7 cellular contexts compared by ENCODE assay signal in the genomic region with DNA sequence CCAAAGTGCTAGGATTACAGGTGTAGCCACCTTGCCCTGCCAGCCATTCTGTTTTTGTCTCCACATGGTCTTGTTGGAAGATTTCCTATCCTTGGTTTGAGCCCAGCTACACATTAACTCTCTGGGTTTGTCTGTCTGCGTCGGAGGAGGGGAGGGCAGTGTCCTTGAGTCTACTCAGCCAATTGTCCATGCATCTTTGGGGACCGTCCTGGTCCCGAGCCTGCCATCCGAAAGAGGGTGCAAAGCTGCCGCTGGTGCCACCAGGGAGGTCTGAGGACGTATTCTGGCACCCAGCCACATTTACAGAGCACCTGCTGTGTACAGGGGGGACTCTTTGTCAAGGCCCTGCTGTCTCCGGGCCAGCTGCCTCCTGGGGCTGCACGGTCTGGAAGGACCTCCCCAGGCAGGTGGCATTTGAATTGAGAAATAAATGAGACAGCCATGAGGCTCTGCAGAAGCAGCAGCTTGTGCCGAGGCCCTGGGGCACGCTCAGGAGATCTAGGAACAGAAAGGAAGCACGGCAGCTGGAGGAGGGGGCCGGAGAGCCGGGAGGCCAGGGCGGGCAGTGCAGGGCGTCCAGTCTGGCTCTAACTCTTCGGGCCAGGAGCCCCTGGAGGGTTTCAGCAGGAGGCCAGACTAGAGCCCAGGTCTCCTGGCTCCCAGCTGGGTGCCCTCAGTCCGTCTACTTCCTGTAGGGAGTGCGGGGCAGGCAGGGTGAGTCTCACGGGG. TPM values are rescaled to one million over a fixed set of nuclear protein-coding genes. Genes with fewer than 3 reads are reported as not detected.
DNase-seq lines count a peak whose midpoint lies in the region; ATAC-seq and TF ChIP-seq lines count a peak whose summit lies in the region.

No MANE protein-coding gene starts in this region.

- H3K4me1 ChIP-seq in DND-41 (ENCODE audit: insufficient read depth, low read length), result peaks cover 26% of the 10 kb centered on the region

- H3K27ac Mint-ChIP-seq in chondrocyte (ENCODE audit: unreplicated experiment) (peak overlapping the region; percentile 27), osteocyte (ENCODE audit: unreplicated experiment) (no peak overlapping the region)

- no peaks in the 10 kb centered on the region for H3K9me3 ChIP-seq in DND-41 (ENCODE audit: insufficient read depth, low read length, severe bottlenecking)

- H3K27me3 ChIP-seq in DND-41 (ENCODE audit: insufficient read depth, low read length, poor library complexity), result no peaks in the 10 kb centered on the region

- H2AFZ ChIP-seq in DND-41 (ENCODE audit: low read depth, low read length), result no peak overlapping the region

- TF ChIP-seq CTCF in DND-41 (IDR thresholded peaks at IDR 0.05; ENCODE audit: borderline replicate concordance, extremely low read depth, low read length, poor library complexity, severe bottlenecking) (no peak), chondrocyte (IDR thresholded peaks at IDR 0.05) (no peak), osteocyte (IDR thresholded peaks at IDR 0.05) (no peak)

- H3K27me3 Mint-ChIP-seq in chondrocyte (ENCODE audit: low read depth), result no peaks in the 10 kb centered on the region
- H3K27me3 Mint-ChIP-seq in osteocyte (ENCODE audit: unreplicated experiment), result no peaks in the 10 kb centered on the region

- H3K4me3 ChIP-seq in DND-41 (ENCODE audit: low read depth in 1 of 2, low read length in 2 of 2), result peak overlapping the region in 1 of 2 experiments; percentile 96; a peak in 2 of 4 replicates

- H3K4me1 Mint-ChIP-seq in chondrocyte (ENCODE audit: low read depth) (peaks cover 15% of the 10 kb centered on the region), osteocyte (ENCODE audit: unreplicated experiment) (peaks cover 15% of the 10 kb centered on the region)

- peak overlapping the region; percentile 93 for H3K4me2 ChIP-seq in DND-41 (ENCODE audit: insufficient read depth, low read length)

- H3K9me3 Mint-ChIP-seq in chondrocyte (ENCODE audit: low read depth) (no peaks in the 10 kb centered on the region), osteocyte (ENCODE audit: unreplicated experiment) (no peaks in the 10 kb centered on the region)

- H3K36me3 Mint-ChIP-seq in chondrocyte (ENCODE audit: low read depth) (peaks cover 2% of the 10 kb centered on the region), osteocyte (ENCODE audit: unreplicated experiment) (peaks cover 1% of the 10 kb centered on the region)

- H3K79me2 ChIP-seq in DND-41 (ENCODE audit: insufficient read depth, low read length), result peaks cover 20% of the 10 kb centered on the region

- peaks cover 42% of the 10 kb centered on the region for H3K36me3 ChIP-seq in DND-41 (ENCODE audit: insufficient read depth, low read length)

- H3K9ac ChIP-seq in DND-41 (ENCODE audit: low read depth, low read length), result peak overlapping the region; percentile 69

- H4K20me1 ChIP-seq in DND-41 (ENCODE audit: insufficient read depth, low read length), result peaks cover 43% of the 10 kb centered on the region

- DNase-seq in DND-41, result no peak
- peak; percentile 55 for DNase-seq in NAMALWA (ENCODE audit: low spot score)
- DNase-seq in chondrocyte (ENCODE audit: low spot score), result no peak
- DNase-seq in osteocyte (ENCODE audit: extremely low spot score, unreplicated experiment), result no peak
- DNase-seq in germinal center (ENCODE audit: low spot score), result no peak

- H3K27ac ChIP-seq in DND-41 (ENCODE audit: low read length), result peak overlapping the region; percentile 84; the same call in 1 of the 2 replicates

- H3K4me3 Mint-ChIP-seq in chondrocyte (ENCODE audit: unreplicated experiment) (no peak overlapping the region), osteocyte (ENCODE audit: unreplicated experiment) (peak overlapping the region; percentile 40)

- ATAC-seq in DND-41 (ENCODE audit: insufficient read depth, low read depth), result no peak
- ATAC-seq in HG03460 (IDR thresholded peaks at IDR 0.05; ENCODE audit: unreplicated experiment), result no peak
- no peak for ATAC-seq in HG03521 (IDR thresholded peaks at IDR 0.05; ENCODE audit: unreplicated experiment)

RNA-seq across cellular contexts. Expression of gene CYBA, which starts 1.5 kb away (rescaled TPM):
- total RNA-seq in chondrocyte, result 13.4 to 55.1 TPM (median 51.7 TPM) in 3 replicates
- 51.4 and 51.8 TPM in 2 replicates for total RNA-seq in osteocyte

RNA-seq across cellular contexts. Expression of gene IL17C, which starts 11.0 kb away (rescaled TPM):
- not detected in 3 replicates for total RNA-seq in chondrocyte
- not detected in 2 replicates for total RNA-seq in osteocyte

RNA-seq across cellular contexts. Expression of gene MVD, which starts 13.5 kb away (rescaled TPM):
- total RNA-seq in chondrocyte, result 38.3 to 40.0 TPM (median 38.8 TPM) in 3 replicates
- total RNA-seq in osteocyte, result 28.8 and 32.8 TPM in 2 replicates

RNA-seq across cellular contexts. Expression of gene SNAI3, which starts 36.9 kb away (rescaled TPM):
- total RNA-seq in chondrocyte (not detected in 3 replicates), osteocyte (not detected in 2 replicates)

RNA-seq across cellular contexts. Expression of gene RNF166, which starts 56.8 kb away (rescaled TPM):
- total RNA-seq in chondrocyte, result 12.8 to 15.5 TPM (median 14.3 TPM) in 3 replicates
- total RNA-seq in osteocyte, result 17.2 and 19.3 TPM in 2 replicates
